23 cellular contexts compared by ENCODE assay signal in genomic region chr19:43747557-43748204, GRCh38. TPM values are rescaled to one million over a fixed set of nuclear protein-coding genes. Genes with fewer than 3 reads are reported as not detected.
DNase-seq lines count a peak whose midpoint lies in the region; ATAC-seq and TF ChIP-seq lines count a peak whose summit lies in the region.
"Had no signal": no experiment of that assay in that cellular context is flagged by ENCODE, and none has a peak within 500 bp of the region (broad histone marks: within the 10 kb centered on the region; RNA-seq: fewer than 3 reads in every experiment).

No MANE protein-coding gene starts in this region.

- intact Hi-C loops in activated CD4-positive, alpha-beta T cell treated with anti-CD3 and anti-CD28 coated beads, Interleukin-2, amount 10 ng/mL, durations not matched to agents 24 days and 14 days (cut with micrococcal nuclease) = no loop called here
- intact Hi-C loops in upper lobe of right lung (cut with DNase I) = no loop called here

- H3K4me3 ChIP-seq in HEK293 (ENCODE audit: low read depth, low read length) (no peak overlapping the region), upper lobe of right lung (no peak overlapping the region)
- H3K4me3 ChIP-seq: ascending aorta, esophagus squamous epithelium, heart right ventricle, skin epidermis, stomach had no signal

- H3K27me3 Mint-ChIP-seq in activated CD4-positive, alpha-beta T cell treated with anti-CD3 and anti-CD28 coated beads, Interleukin-2, amount 10 ng/mL, durations not matched to agents 24 days and 14 days = no peaks in the 10 kb centered on the region
- H3K27me3 Mint-ChIP-seq in activated CD4-positive, alpha-beta T cell treated with anti-CD3 and anti-CD28 coated beads, Interleukin-2, amount 10 ng/mL, durations not matched to agents 7 days and 5 days = no peaks in the 10 kb centered on the region
- no peaks in the 10 kb centered on the region for H3K27me3 Mint-ChIP-seq in activated CD8-positive, alpha-beta T cell treated with anti-CD3 and anti-CD28 coated beads, Interleukin-2, amount 10 ng/mL, durations not matched to agents 7 days and 5 days (ENCODE audit: low read depth)
- no peaks in the 10 kb centered on the region for H3K27me3 Mint-ChIP-seq in naive B cell

- peak overlapping the region; percentile 51 for H3K27ac Mint-ChIP-seq in activated CD4-positive, alpha-beta T cell treated with anti-CD3 and anti-CD28 coated beads, Interleukin-2, amount 10 ng/mL, durations not matched to agents 24 days and 14 days
- H3K27ac Mint-ChIP-seq in activated CD4-positive, alpha-beta T cell treated with anti-CD3 and anti-CD28 coated beads, Interleukin-2, amount 10 ng/mL, durations not matched to agents 7 days and 5 days = no peak overlapping the region
- peak overlapping the region; percentile 50 for H3K27ac Mint-ChIP-seq in activated CD8-positive, alpha-beta T cell treated with anti-CD3 and anti-CD28 coated beads, Interleukin-2, amount 10 ng/mL, durations not matched to agents 7 days and 5 days
- peak overlapping the region in 5 of 6 donors; percentile 24 to 95 (median 32) for H3K27ac Mint-ChIP-seq in naive B cell

- H3K9me3 ChIP-seq in HEK293 (ENCODE audit: control insufficient read depth, insufficient read depth, low read depth, low read length) (no peaks in the 10 kb centered on the region), upper lobe of right lung (no peaks in the 10 kb centered on the region)
- H3K9me3 ChIP-seq: ascending aorta, esophagus squamous epithelium, heart right ventricle, stomach had no signal

- H3K4me1 Mint-ChIP-seq in activated CD4-positive, alpha-beta T cell treated with anti-CD3 and anti-CD28 coated beads, Interleukin-2, amount 10 ng/mL, durations not matched to agents 24 days and 14 days = peaks cover 25% of the 10 kb centered on the region
- peaks cover 22% of the 10 kb centered on the region for H3K4me1 Mint-ChIP-seq in activated CD4-positive, alpha-beta T cell treated with anti-CD3 and anti-CD28 coated beads, Interleukin-2, amount 10 ng/mL, durations not matched to agents 7 days and 5 days
- peaks cover 16% of the 10 kb centered on the region for H3K4me1 Mint-ChIP-seq in activated CD8-positive, alpha-beta T cell treated with anti-CD3 and anti-CD28 coated beads, Interleukin-2, amount 10 ng/mL, durations not matched to agents 7 days and 5 days (ENCODE audit: low read depth)
- peaks cover 19 to 53% (median 37%) of the 10 kb centered on the region in 3 donors for H3K4me1 Mint-ChIP-seq in naive B cell

- H3K36me3 Mint-ChIP-seq in activated CD4-positive, alpha-beta T cell treated with anti-CD3 and anti-CD28 coated beads, Interleukin-2, amount 10 ng/mL, durations not matched to agents 24 days and 14 days (ENCODE audit: low read depth) = peaks cover 67% of the 10 kb centered on the region
- H3K36me3 Mint-ChIP-seq in activated CD4-positive, alpha-beta T cell treated with anti-CD3 and anti-CD28 coated beads, Interleukin-2, amount 10 ng/mL, durations not matched to agents 7 days and 5 days (ENCODE audit: low read depth) = peaks cover 69% of the 10 kb centered on the region
- H3K36me3 Mint-ChIP-seq in activated CD8-positive, alpha-beta T cell treated with anti-CD3 and anti-CD28 coated beads, Interleukin-2, amount 10 ng/mL, durations not matched to agents 7 days and 5 days (ENCODE audit: low read depth) = peaks cover 72% of the 10 kb centered on the region
- peaks cover 22 to 51% of the 10 kb centered on the region in 2 donors for H3K36me3 Mint-ChIP-seq in naive B cell

- 0 out of 2 replicates have a peak overlapping the region, but pooled peaks have one; percentile 17 for H3K27ac ChIP-seq in HEK293 (ENCODE audit: extremely low read depth, low read depth, low read length)
- H3K27ac ChIP-seq in upper lobe of right lung = no peak overlapping the region
- H3K27ac ChIP-seq: ascending aorta, esophagus squamous epithelium, parathyroid adenoma, stomach, VCaP had no signal

- no peaks in the 10 kb centered on the region for H3K27me3 ChIP-seq in upper lobe of right lung
- H3K27me3 ChIP-seq: ascending aorta, esophagus squamous epithelium, heart right ventricle, stomach had no signal

- no peak for DNase-seq in activated CD4-positive, alpha-beta T cell treated with anti-CD3 and anti-CD28 coated beads, Interleukin-2, amount 10 ng/mL, durations not matched to agents 24 days and 14 days
- DNase-seq in activated CD4-positive, alpha-beta T cell treated with anti-CD3 and anti-CD28 coated beads, Interleukin-2, amount 10 ng/mL, durations not matched to agents 7 days and 5 days = no peak
- no peak for DNase-seq in activated CD8-positive, alpha-beta T cell treated with anti-CD3 and anti-CD28 coated beads, Interleukin-2, amount 10 ng/mL, durations not matched to agents 7 days and 5 days
- DNase-seq in naive B cell = no peak
- DNase-seq in upper lobe of right lung = no peak
- DNase-seq: 8988T, esophagus squamous epithelium, GOT3, heart right ventricle, MM.1S, NCI-H2029, NCI-H524 treated with DMSO at 0.1 percent for 48 hours, stomach had no signal

- H3K9me3 Mint-ChIP-seq in activated CD4-positive, alpha-beta T cell treated with anti-CD3 and anti-CD28 coated beads, Interleukin-2, amount 10 ng/mL, durations not matched to agents 24 days and 14 days = peaks cover 6% of the 10 kb centered on the region
- H3K9me3 Mint-ChIP-seq in activated CD4-positive, alpha-beta T cell treated with anti-CD3 and anti-CD28 coated beads, Interleukin-2, amount 10 ng/mL, durations not matched to agents 7 days and 5 days = no peaks in the 10 kb centered on the region
- no peaks in the 10 kb centered on the region for H3K9me3 Mint-ChIP-seq in activated CD8-positive, alpha-beta T cell treated with anti-CD3 and anti-CD28 coated beads, Interleukin-2, amount 10 ng/mL, durations not matched to agents 7 days and 5 days (ENCODE audit: insufficient read depth)
- H3K9me3 Mint-ChIP-seq in naive B cell = no peaks in the 10 kb centered on the region

- TF ChIP-seq CTCF in HEK293 (tag by site-specific recombination; IDR thresholded peaks at IDR 0.05) (no peak), upper lobe of right lung (IDR thresholded peaks at IDR 0.05) (no peak)

- POLR2A ChIA-PET in activated CD4-positive, alpha-beta T cell treated with anti-CD3 and anti-CD28 coated beads, Interleukin-2, amount 10 ng/mL, durations not matched to agents 7 days and 5 days (lab: Charles Lee) = no interaction called here
- POLR2A ChIA-PET in HEK293 (lab: Yijun Ruan, JAX) = interaction anchor here (1.5 to 1.9 kb wide), 2 partner anchors 18 to 79 kb away, joined by 4 read pairs; no protein-coding TSS in a partner anchor
- POLR2A ChIA-PET in activated CD8-positive, alpha-beta T cell treated with anti-CD3 and anti-CD28 coated beads, Interleukin-2, amount 10 ng/mL, durations not matched to agents 7 days and 5 days (lab: Charles Lee) = no interaction called here

- H3K4me3 Mint-ChIP-seq in activated CD4-positive, alpha-beta T cell treated with anti-CD3 and anti-CD28 coated beads, Interleukin-2, amount 10 ng/mL, durations not matched to agents 24 days and 14 days = no peak overlapping the region
- H3K4me3 Mint-ChIP-seq in activated CD4-positive, alpha-beta T cell treated with anti-CD3 and anti-CD28 coated beads, Interleukin-2, amount 10 ng/mL, durations not matched to agents 7 days and 5 days = no peak overlapping the region
- no peak overlapping the region for H3K4me3 Mint-ChIP-seq in activated CD8-positive, alpha-beta T cell treated with anti-CD3 and anti-CD28 coated beads, Interleukin-2, amount 10 ng/mL, durations not matched to agents 7 days and 5 days
- no peak overlapping the region for H3K4me3 Mint-ChIP-seq in naive B cell

- no peak for ATAC-seq in activated CD8-positive, alpha-beta T cell treated with anti-CD3 and anti-CD28 coated beads, Interleukin-2, amount 10 ng/mL, durations not matched to agents 7 days and 5 days
- ATAC-seq in naive B cell (ENCODE audit: low read depth in 2 of 2) = peak in 1 of 2 donors; percentile 29
- no peak for ATAC-seq in HG02610 (IDR thresholded peaks at IDR 0.05; ENCODE audit: unreplicated experiment)
- ATAC-seq in upper lobe of right lung = no peak
- no peak for ATAC-seq in GM18498 (IDR thresholded peaks at IDR 0.05; ENCODE audit: unreplicated experiment)
- ATAC-seq: SK-N-SH treated with all-trans-retinoic acid at 6 μM for 48 hours had no signal

- no peaks in the 10 kb centered on the region; the same call in 1 of the 2 replicates for H3K4me1 ChIP-seq in HEK293 (ENCODE audit: control insufficient read depth, insufficient read depth, low read length)
- H3K4me1 ChIP-seq in upper lobe of right lung = peaks cover 10% of the 10 kb centered on the region
- H3K4me1 ChIP-seq: parathyroid adenoma had no signal

- CTCF ChIA-PET in activated CD4-positive, alpha-beta T cell treated with anti-CD3 and anti-CD28 coated beads, Interleukin-2, amount 10 ng/mL, durations not matched to agents 7 days and 5 days (lab: Charles Lee) = interaction anchor here (0.6 to 1.4 kb wide), 2 partner anchors 62 to 268 kb away, joined by 4 read pairs; no protein-coding TSS in a partner anchor
- CTCF ChIA-PET in HEK293 (lab: Yijun Ruan, JAX) = interaction anchor here (1.0 to 8.1 kb wide), 8 partner anchors 13 to 79 kb away, joined by 4 to 203 read pairs (median 8); partner anchors contain the start of gene KCNN4
- CTCF ChIA-PET in activated CD8-positive, alpha-beta T cell treated with anti-CD3 and anti-CD28 coated beads, Interleukin-2, amount 10 ng/mL, durations not matched to agents 7 days and 5 days (lab: Charles Lee) = interaction anchor here (1.6 to 2.7 kb wide), 3 partner anchors 18 to 79 kb away, joined by 5 to 31 read pairs (median 5); partner anchors contain the start of gene PLAUR

- H3K36me3 ChIP-seq in HEK293 (ENCODE audit: control insufficient read depth in 2 of 2, insufficient read depth in 1 of 2, low read length in 2 of 2) (peaks cover 85 to 99% of the 10 kb centered on the region in 2 experiments), upper lobe of right lung (peaks cover 77% of the 10 kb centered on the region)

RNA-seq across cellular contexts. Expression of gene SMG9, which starts 7.1 kb away (rescaled TPM):
- 83.9 and 86.6 TPM in 2 replicates for total RNA-seq in activated CD4-positive, alpha-beta T cell treated with anti-CD3 and anti-CD28 coated beads, Interleukin-2, amount 10 ng/mL, durations not matched to agents 24 days and 14 days
- 10 to 100 TPM; 69.1 to 71.0 TPM for total RNA-seq in activated CD4-positive, alpha-beta T cell treated with anti-CD3 and anti-CD28 coated beads, Interleukin-2, amount 10 ng/mL, durations not matched to agents 7 days and 5 days
- total RNA-seq in activated CD8-positive, alpha-beta T cell treated with anti-CD3 and anti-CD28 coated beads, Interleukin-2, amount 10 ng/mL, durations not matched to agents 7 days and 5 days = 10 to 100 TPM; 60.0 to 65.1 TPM
- polyA plus RNA-seq in naive B cell (ENCODE audit: low read depth in 6 of 6) = 10 to 100 TPM in 2 of 6 donors, 1 to 10 TPM in 4; 2.7 to 13.0 (median 8.2) TPM
- 44.7 TPM for total RNA-seq in upper lobe of right lung

RNA-seq across cellular contexts. Expression of gene IRGC, which starts 31.8 kb away (rescaled TPM):
- total RNA-seq in activated CD4-positive, alpha-beta T cell treated with anti-CD3 and anti-CD28 coated beads, Interleukin-2, amount 10 ng/mL, durations not matched to agents 24 days and 14 days = not detected in 2 replicates
- total RNA-seq in activated CD4-positive, alpha-beta T cell treated with anti-CD3 and anti-CD28 coated beads, Interleukin-2, amount 10 ng/mL, durations not matched to agents 7 days and 5 days = not detected
- not detected for total RNA-seq in activated CD8-positive, alpha-beta T cell treated with anti-CD3 and anti-CD28 coated beads, Interleukin-2, amount 10 ng/mL, durations not matched to agents 7 days and 5 days
- not detected for polyA plus RNA-seq in naive B cell (ENCODE audit: low read depth in 6 of 6)
- total RNA-seq in upper lobe of right lung = not detected
- total RNA-seq: ascending aorta, esophagus squamous epithelium, G401, heart right ventricle, kidney epithelial cell, stomach had no signal
- polyA plus RNA-seq: heart right ventricle, stomach had no signal

RNA-seq across cellular contexts. Expression of gene KCNN4, which starts 33.1 kb away (rescaled TPM):
- total RNA-seq in activated CD4-positive, alpha-beta T cell treated with anti-CD3 and anti-CD28 coated beads, Interleukin-2, amount 10 ng/mL, durations not matched to agents 24 days and 14 days = 165 and 172 TPM in 2 replicates
- total RNA-seq in activated CD4-positive, alpha-beta T cell treated with anti-CD3 and anti-CD28 coated beads, Interleukin-2, amount 10 ng/mL, durations not matched to agents 7 days and 5 days = 10 to 100 TPM; 31.9 to 34.5 TPM
- total RNA-seq in activated CD8-positive, alpha-beta T cell treated with anti-CD3 and anti-CD28 coated beads, Interleukin-2, amount 10 ng/mL, durations not matched to agents 7 days and 5 days = 10 to 100 TPM; 28.8 to 31.9 TPM
- polyA plus RNA-seq in naive B cell (ENCODE audit: low read depth in 6 of 6) = 10 to 100 TPM in 4 of 6 donors, 1 to 10 TPM in 2; 9.7 to 17.2 (median 10.3) TPM
- total RNA-seq in upper lobe of right lung = 7.3 TPM

RNA-seq across cellular contexts. Expression of gene LYPD5, which starts 54.6 kb away (rescaled TPM):
- 0.26 and 0.42 TPM in 2 replicates for total RNA-seq in activated CD4-positive, alpha-beta T cell treated with anti-CD3 and anti-CD28 coated beads, Interleukin-2, amount 10 ng/mL, durations not matched to agents 24 days and 14 days
- under 1 TPM; 0.62 to 0.79 TPM for total RNA-seq in activated CD4-positive, alpha-beta T cell treated with anti-CD3 and anti-CD28 coated beads, Interleukin-2, amount 10 ng/mL, durations not matched to agents 7 days and 5 days
- total RNA-seq in activated CD8-positive, alpha-beta T cell treated with anti-CD3 and anti-CD28 coated beads, Interleukin-2, amount 10 ng/mL, durations not matched to agents 7 days and 5 days = 1 to 10 TPM in 1 of 2 experiments, under 1 TPM in 1; 0.70 to 1.1 TPM
- under 1 TPM in 2 of 6 donors, not detected in 4; 0.28 to 0.65 TPM for polyA plus RNA-seq in naive B cell (ENCODE audit: low read depth in 6 of 6)
- 3.6 TPM for total RNA-seq in upper lobe of right lung
- total RNA-seq: ascending aorta, G401 had no signal
